In genomic region chr7:16564909-16565426, GRCh38 we compare ENCODE assay signal across 8 cellular contexts. TPM values are rescaled to one million over a fixed set of nuclear protein-coding genes. Genes with fewer than 3 reads are reported as not detected.
DNase-seq lines count a peak whose midpoint lies in the region; ATAC-seq lines count a peak whose summit lies in the region.

No MANE protein-coding gene starts in this region.

- H3K4me1 Mint-ChIP-seq in activated T-helper 17 cell treated with anti-CD3 and anti-CD28 coated beads, Interleukin-2, amount 50 U/mL, for 72 hours, result peaks cover 15% of the 10 kb centered on the region

- H3K36me3 Mint-ChIP-seq in activated T-helper 17 cell treated with anti-CD3 and anti-CD28 coated beads, Interleukin-2, amount 50 U/mL, for 72 hours (ENCODE audit: low read depth), result no peaks in the 10 kb centered on the region

- peak; percentile 55 for DNase-seq in CD1c-positive myeloid dendritic cell (ENCODE audit: extremely low spot score)
- peak; percentile 45 for DNase-seq in NCI-H2196 treated with DMSO at 0.1 percent for 48 hours (lab: John Stamatoyannopoulos, UW; ENCODE audit: unreplicated experiment)
- no peak for DNase-seq in left cardiac atrium
- DNase-seq in sciatic nerve (ENCODE audit: low spot score), result no peak

- peak overlapping the region; percentile 53 for H3K27ac Mint-ChIP-seq in activated T-helper 17 cell treated with anti-CD3 and anti-CD28 coated beads, Interleukin-2, amount 50 U/mL, for 72 hours

- peaks cover 8% of the 10 kb centered on the region for H3K27me3 Mint-ChIP-seq in activated T-helper 17 cell treated with anti-CD3 and anti-CD28 coated beads, Interleukin-2, amount 50 U/mL, for 72 hours

- no peak overlapping the region for H3K4me3 Mint-ChIP-seq in activated T-helper 17 cell treated with anti-CD3 and anti-CD28 coated beads, Interleukin-2, amount 50 U/mL, for 72 hours

- H3K9me3 Mint-ChIP-seq in activated T-helper 17 cell treated with anti-CD3 and anti-CD28 coated beads, Interleukin-2, amount 50 U/mL, for 72 hours, result no peaks in the 10 kb centered on the region

- ATAC-seq in GM18519 (IDR thresholded peaks at IDR 0.05; ENCODE audit: low FRiP score, unreplicated experiment) (peak; percentile 70), HG03139 (IDR thresholded peaks at IDR 0.05; ENCODE audit: unreplicated experiment) (peak; percentile 43), left cardiac atrium (peak; percentile 47 to 50), sciatic nerve (peak; percentile 65), HG03135 (IDR thresholded peaks at IDR 0.05; ENCODE audit: unreplicated experiment) (no peak)
- peak; percentile 43 for ATAC-seq in activated T-helper 17 cell treated with anti-CD3 and anti-CD28 coated beads, Interleukin-2, amount 50 U/mL, for 72 hours (replicated peaks)

- intact Hi-C loops in left cardiac atrium (cut with DNase I), result loop anchor here (2.0 to 10.0 kb wide), 6 partner anchors 100 to 486 kb away; partner anchors contain the start of gene SOSTDC1 (in 1 of the 2)
- intact Hi-C loops in sciatic nerve (cut with DNase I), result loop anchor here (5.0 kb wide), 1 partner anchor 488 kb away; no protein-coding TSS in a partner anchor

RNA-seq across cellular contexts. Expression of gene LRRC72, which starts 38.3 kb away (rescaled TPM):
- not detected for total RNA-seq in activated T-helper 17 cell treated with anti-CD3 and anti-CD28 coated beads, Interleukin-2, amount 50 U/mL, for 72 hours
- total RNA-seq in left cardiac atrium (not detected), sciatic nerve (not detected)

Comparison
In these comparisons a context has a peak if more than half of its experiments do, and no peak if none do; other contexts are left out.
1. DNase-seq: peak in CD1c-positive myeloid dendritic cell (single experiment) and NCI-H2196 treated with DMSO at 0.1 percent for 48 hours (single experiment); none in left cardiac atrium (single experiment) and sciatic nerve (single experiment).